Comparison of ENCODE assay signal across 1 cellular context in the genomic region with DNA sequence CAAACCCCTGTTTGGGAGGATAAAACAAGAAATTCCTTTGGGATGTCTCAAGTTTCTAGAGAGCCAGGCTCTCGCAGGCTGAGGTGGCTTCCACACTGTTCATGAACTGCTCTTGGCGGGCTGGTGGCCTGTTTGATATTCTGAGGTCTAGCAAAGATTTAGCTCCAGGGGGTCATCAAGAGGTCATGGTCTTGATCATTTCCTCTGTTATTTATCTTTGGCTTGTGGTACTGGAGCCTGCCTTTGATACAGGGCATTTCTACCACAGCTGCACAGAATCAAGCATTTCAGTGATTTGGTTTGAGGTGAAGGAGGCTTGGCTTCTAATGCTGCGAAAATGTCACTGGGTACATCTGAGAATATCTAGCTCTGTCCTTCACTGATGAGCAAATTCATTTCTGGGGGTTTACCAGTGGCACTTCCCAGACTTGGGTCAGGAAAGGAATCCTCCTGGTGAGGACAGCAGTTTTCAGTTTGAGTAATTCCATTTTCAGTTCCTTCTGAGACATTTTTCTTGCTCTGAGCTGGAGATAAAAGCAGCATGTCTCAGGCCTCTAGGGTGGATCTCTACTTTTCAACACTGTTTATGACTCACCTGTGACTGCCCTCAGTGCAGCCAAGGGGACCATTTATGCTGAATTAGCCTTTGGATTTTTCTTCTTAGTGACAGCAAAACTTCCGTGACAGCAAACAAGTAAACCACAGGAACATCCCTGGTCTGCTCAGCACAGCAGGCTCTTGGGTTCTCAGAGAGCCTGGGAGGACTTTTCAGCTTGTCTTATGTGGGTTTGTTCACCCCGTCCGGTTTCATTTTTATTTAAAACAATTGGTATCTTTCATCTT.
TF ChIP-seq lines count a peak whose summit lies in the region.

No MANE protein-coding gene starts in this region.

TF ChIP-seq in GM12878, 131 proteins besides CTCF, POLR2A, EP300 and RAD21 (continued from another document and continues in another):
- TF ChIP-seq, protein P1, sequence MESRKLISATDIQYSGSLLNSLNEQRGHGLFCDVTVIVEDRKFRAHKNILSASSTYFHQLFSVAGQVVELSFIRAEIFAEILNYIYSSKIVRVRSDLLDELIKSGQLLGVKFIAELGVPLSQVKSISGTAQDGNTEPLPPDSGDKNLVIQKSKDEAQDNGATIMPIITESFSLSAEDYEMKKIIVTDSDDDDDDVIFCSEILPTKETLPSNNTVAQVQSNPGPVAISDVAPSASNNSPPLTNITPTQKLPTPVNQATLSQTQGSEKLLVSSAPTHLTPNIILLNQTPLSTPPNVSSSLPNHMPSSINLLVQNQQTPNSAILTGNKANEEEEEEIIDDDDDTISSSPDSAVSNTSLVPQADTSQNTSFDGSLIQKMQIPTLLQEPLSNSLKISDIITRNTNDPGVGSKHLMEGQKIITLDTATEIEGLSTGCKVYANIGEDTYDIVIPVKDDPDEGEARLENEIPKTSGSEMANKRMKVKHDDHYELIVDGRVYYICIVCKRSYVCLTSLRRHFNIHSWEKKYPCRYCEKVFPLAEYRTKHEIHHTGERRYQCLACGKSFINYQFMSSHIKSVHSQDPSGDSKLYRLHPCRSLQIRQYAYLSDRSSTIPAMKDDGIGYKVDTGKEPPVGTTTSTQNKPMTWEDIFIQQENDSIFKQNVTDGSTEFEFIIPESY (IDR thresholded peaks at IDR 0.05) = no peak
- TF ChIP-seq POU2F2 (IDR thresholded peaks at IDR 0.05; ENCODE audit: borderline replicate concordance, low read depth, low read length) = peak; percentile 84; the same call in 2 of the 3 replicates
- no peak for TF ChIP-seq RAD51 (IDR thresholded peaks at IDR 0.05)
- peak; percentile 80 for TF ChIP-seq PAX5 (IDR thresholded peaks at IDR 0.05; ENCODE audit: borderline replicate concordance, low read depth, low read length)
- no peak; the same call in 1 of the 2 replicates for TF ChIP-seq YY1 (IDR thresholded peaks at IDR 0.05; ENCODE audit: low read depth, low read length)
- TF ChIP-seq IKZF2 (IDR thresholded peaks at IDR 0.05) = peak; percentile 100
- TF ChIP-seq RCOR1 (conservative IDR thresholded peaks at IDR 0.05; ENCODE audit: low read depth, low read length) = no peak
- TF ChIP-seq EED (IDR thresholded peaks at IDR 0.05; ENCODE audit: low read depth) = peak; percentile 100
- no peak for TF ChIP-seq HDAC2 (IDR thresholded peaks at IDR 0.05)
- TF ChIP-seq, protein P2, sequence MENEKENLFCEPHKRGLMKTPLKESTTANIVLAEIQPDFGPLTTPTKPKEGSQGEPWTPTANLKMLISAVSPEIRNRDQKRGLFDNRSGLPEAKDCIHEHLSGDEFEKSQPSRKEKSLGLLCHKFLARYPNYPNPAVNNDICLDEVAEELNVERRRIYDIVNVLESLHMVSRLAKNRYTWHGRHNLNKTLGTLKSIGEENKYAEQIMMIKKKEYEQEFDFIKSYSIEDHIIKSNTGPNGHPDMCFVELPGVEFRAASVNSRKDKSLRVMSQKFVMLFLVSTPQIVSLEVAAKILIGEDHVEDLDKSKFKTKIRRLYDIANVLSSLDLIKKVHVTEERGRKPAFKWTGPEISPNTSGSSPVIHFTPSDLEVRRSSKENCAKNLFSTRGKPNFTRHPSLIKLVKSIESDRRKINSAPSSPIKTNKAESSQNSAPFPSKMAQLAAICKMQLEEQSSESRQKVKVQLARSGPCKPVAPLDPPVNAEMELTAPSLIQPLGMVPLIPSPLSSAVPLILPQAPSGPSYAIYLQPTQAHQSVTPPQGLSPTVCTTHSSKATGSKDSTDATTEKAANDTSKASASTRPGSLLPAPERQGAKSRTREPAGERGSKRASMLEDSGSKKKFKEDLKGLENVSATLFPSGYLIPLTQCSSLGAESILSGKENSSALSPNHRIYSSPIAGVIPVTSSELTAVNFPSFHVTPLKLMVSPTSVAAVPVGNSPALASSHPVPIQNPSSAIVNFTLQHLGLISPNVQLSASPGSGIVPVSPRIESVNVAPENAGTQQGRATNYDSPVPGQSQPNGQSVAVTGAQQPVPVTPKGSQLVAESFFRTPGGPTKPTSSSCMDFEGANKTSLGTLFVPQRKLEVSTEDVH (IDR thresholded peaks at IDR 0.05; ENCODE audit: low read depth, partially characterized antibody) = no peak
- TF ChIP-seq TAF1 (IDR thresholded peaks at IDR 0.05; ENCODE audit: borderline replicate concordance, low read depth, low read length) = peak; percentile 12; the same call in 1 of the 2 replicates
- no peak; the same call in 1 of the 2 replicates for TF ChIP-seq SMARCA5 (IDR thresholded peaks at IDR 0.05)
- TF ChIP-seq, protein P3, sequence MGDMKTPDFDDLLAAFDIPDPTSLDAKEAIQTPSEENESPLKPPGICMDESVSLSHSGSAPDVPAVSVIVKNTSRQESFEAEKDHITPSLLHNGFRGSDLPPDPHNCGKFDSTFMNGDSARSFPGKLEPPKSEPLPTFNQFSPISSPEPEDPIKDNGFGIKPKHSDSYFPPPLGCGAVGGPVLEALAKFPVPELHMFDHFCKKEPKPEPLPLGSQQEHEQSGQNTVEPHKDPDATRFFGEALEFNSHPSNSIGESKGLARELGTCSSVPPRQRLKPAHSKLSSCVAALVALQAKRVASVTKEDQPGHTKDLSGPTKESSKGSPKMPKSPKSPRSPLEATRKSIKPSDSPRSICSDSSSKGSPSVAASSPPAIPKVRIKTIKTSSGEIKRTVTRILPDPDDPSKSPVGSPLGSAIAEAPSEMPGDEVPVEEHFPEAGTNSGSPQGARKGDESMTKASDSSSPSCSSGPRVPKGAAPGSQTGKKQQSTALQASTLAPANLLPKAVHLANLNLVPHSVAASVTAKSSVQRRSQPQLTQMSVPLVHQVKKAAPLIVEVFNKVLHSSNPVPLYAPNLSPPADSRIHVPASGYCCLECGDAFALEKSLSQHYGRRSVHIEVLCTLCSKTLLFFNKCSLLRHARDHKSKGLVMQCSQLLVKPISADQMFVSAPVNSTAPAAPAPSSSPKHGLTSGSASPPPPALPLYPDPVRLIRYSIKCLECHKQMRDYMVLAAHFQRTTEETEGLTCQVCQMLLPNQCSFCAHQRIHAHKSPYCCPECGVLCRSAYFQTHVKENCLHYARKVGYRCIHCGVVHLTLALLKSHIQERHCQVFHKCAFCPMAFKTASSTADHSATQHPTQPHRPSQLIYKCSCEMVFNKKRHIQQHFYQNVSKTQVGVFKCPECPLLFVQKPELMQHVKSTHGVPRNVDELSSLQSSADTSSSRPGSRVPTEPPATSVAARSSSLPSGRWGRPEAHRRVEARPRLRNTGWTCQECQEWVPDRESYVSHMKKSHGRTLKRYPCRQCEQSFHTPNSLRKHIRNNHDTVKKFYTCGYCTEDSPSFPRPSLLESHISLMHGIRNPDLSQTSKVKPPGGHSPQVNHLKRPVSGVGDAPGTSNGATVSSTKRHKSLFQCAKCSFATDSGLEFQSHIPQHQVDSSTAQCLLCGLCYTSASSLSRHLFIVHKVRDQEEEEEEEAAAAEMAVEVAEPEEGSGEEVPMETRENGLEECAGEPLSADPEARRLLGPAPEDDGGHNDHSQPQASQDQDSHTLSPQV (IDR thresholded peaks at IDR 0.05) = no peak
- peak; percentile 36; the same call in 1 of the 2 replicates for TF ChIP-seq SREBF1 (IDR thresholded peaks at IDR 0.05; ENCODE audit: low read length)
- TF ChIP-seq, protein P4, sequence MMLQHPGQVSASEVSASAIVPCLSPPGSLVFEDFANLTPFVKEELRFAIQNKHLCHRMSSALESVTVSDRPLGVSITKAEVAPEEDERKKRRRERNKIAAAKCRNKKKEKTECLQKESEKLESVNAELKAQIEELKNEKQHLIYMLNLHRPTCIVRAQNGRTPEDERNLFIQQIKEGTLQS (IDR thresholded peaks at IDR 0.05; ENCODE audit: borderline replicate concordance, extremely low read depth, low read depth, low read length) = no peak
- TF ChIP-seq CHD4 (IDR thresholded peaks at IDR 0.05) = no peak
- TF ChIP-seq, protein P5, sequence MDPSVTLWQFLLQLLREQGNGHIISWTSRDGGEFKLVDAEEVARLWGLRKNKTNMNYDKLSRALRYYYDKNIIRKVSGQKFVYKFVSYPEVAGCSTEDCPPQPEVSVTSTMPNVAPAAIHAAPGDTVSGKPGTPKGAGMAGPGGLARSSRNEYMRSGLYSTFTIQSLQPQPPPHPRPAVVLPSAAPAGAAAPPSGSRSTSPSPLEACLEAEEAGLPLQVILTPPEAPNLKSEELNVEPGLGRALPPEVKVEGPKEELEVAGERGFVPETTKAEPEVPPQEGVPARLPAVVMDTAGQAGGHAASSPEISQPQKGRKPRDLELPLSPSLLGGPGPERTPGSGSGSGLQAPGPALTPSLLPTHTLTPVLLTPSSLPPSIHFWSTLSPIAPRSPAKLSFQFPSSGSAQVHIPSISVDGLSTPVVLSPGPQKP (IDR thresholded peaks at IDR 0.05; ENCODE audit: low read depth, low read length) = no peak
- peak; percentile 100 for TF ChIP-seq IRF4 (IDR thresholded peaks at IDR 0.05; ENCODE audit: low read depth, low read length)
- TF ChIP-seq, protein P6, sequence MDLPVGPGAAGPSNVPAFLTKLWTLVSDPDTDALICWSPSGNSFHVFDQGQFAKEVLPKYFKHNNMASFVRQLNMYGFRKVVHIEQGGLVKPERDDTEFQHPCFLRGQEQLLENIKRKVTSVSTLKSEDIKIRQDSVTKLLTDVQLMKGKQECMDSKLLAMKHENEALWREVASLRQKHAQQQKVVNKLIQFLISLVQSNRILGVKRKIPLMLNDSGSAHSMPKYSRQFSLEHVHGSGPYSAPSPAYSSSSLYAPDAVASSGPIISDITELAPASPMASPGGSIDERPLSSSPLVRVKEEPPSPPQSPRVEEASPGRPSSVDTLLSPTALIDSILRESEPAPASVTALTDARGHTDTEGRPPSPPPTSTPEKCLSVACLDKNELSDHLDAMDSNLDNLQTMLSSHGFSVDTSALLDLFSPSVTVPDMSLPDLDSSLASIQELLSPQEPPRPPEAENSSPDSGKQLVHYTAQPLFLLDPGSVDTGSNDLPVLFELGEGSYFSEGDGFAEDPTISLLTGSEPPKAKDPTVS (IDR thresholded peaks at IDR 0.05; ENCODE audit: low read depth, low read length) = no peak
- TF ChIP-seq CHD2 (IDR thresholded peaks at IDR 0.05; ENCODE audit: borderline replicate concordance, low read depth, low read length) = peak; percentile 46; the same call in 1 of the 2 replicates
- TF ChIP-seq SUPT20H (IDR thresholded peaks at IDR 0.05; ENCODE audit: borderline replicate concordance, control insufficient read depth, low read depth, low read length) = no peak
- TF ChIP-seq CHD1 (IDR thresholded peaks at IDR 0.05; ENCODE audit: low read depth, low read length) = no peak
- TF ChIP-seq DPF2 (IDR thresholded peaks at IDR 0.05) = peak; percentile 99
- peak; percentile 100 for TF ChIP-seq TBL1XR1 (IDR thresholded peaks at IDR 0.05; ENCODE audit: low read depth, low read length)
- TF ChIP-seq, protein P7, sequence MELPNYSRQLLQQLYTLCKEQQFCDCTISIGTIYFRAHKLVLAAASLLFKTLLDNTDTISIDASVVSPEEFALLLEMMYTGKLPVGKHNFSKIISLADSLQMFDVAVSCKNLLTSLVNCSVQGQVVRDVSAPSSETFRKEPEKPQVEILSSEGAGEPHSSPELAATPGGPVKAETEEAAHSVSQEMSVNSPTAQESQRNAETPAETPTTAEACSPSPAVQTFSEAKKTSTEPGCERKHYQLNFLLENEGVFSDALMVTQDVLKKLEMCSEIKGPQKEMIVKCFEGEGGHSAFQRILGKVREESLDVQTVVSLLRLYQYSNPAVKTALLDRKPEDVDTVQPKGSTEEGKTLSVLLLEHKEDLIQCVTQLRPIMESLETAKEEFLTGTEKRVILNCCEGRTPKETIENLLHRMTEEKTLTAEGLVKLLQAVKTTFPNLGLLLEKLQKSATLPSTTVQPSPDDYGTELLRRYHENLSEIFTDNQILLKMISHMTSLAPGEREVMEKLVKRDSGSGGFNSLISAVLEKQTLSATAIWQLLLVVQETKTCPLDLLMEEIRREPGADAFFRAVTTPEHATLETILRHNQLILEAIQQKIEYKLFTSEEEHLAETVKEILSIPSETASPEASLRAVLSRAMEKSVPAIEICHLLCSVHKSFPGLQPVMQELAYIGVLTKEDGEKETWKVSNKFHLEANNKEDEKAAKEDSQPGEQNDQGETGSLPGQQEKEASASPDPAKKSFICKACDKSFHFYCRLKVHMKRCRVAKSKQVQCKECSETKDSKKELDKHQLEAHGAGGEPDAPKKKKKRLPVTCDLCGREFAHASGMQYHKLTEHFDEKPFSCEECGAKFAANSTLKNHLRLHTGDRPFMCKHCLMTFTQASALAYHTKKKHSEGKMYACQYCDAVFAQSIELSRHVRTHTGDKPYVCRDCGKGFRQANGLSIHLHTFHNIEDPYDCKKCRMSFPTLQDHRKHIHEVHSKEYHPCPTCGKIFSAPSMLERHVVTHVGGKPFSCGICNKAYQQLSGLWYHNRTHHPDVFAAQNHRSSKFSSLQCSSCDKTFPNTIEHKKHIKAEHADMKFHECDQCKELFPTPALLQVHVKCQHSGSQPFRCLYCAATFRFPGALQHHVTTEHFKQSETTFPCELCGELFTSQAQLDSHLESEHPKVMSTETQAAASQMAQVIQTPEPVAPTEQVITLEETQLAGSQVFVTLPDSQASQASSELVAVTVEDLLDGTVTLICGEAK (IDR thresholded peaks at IDR 0.05; ENCODE audit: borderline replicate concordance) = no peak
- TF ChIP-seq, protein P8, sequence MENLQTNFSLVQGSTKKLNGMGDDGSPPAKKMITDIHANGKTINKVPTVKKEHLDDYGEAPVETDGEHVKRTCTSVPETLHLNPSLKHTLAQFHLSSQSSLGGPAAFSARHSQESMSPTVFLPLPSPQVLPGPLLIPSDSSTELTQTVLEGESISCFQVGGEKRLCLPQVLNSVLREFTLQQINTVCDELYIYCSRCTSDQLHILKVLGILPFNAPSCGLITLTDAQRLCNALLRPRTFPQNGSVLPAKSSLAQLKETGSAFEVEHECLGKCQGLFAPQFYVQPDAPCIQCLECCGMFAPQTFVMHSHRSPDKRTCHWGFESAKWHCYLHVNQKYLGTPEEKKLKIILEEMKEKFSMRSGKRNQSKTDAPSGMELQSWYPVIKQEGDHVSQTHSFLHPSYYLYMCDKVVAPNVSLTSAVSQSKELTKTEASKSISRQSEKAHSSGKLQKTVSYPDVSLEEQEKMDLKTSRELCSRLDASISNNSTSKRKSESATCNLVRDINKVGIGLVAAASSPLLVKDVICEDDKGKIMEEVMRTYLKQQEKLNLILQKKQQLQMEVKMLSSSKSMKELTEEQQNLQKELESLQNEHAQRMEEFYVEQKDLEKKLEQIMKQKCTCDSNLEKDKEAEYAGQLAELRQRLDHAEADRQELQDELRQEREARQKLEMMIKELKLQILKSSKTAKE (IDR thresholded peaks at IDR 0.05; ENCODE audit: low read depth, poor library complexity, severe bottlenecking) = peak; percentile 95
- peak; percentile 93 for TF ChIP-seq PML (IDR thresholded peaks at IDR 0.05; ENCODE audit: low read length)
